In the genomic region with DNA sequence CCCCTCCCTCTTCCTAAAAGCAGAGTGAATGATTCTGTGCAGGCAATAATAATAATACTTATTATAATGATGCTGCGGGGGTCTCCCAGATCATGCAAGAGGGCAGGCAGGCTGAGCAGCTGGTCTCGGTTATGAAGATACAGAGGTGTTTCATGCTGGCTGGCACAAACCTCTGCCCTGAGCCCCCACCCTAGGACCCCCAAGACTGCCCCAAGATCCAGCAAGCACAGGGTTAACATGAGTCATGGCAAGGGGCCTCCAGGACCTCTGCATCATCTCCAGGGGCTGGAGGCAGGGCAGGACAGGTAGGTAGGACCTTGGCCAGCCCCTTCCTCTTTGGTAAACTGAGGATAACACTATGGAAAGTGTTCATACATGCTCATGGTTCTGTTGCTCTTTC, we compare ENCODE assay signal across 17 cellular contexts. TPM values are rescaled to one million over a fixed set of nuclear protein-coding genes. Genes with fewer than 3 reads are reported as not detected.
A peak's percentile ranks its signal among the peaks of the same experiment; 100 is the strongest.
DNase-seq lines count a peak whose midpoint lies in the region; ATAC-seq, FAIRE-seq and TF ChIP-seq lines count a peak whose summit lies in the region.
"Had no signal": no experiment of that assay in that cellular context is flagged by ENCODE, and none has a peak within 500 bp of the region (broad histone marks: within the 10 kb centered on the region; RNA-seq: fewer than 3 reads in every experiment).

No MANE protein-coding gene starts in this region.

- H3K4me1 ChIP-seq in right lobe of liver (peaks cover 0 to 69% (median 22%) of the 10 kb centered on the region in 4 donors), subcutaneous abdominal adipose tissue (ENCODE audit: control insufficient read depth in 5 of 5, insufficient read depth in 5 of 5, low read length in 5 of 5) (peaks cover 26 to 91% (median 79%) of the 10 kb centered on the region in 5 donors)

- WGBS in right lobe of liver (ENCODE audit: insufficient coverage, low coverage, low lambda C conversion rate, missing lambda C conversion rate), result 75% methylated on average over 1 of the region's 2 CpGs

- peak overlapping the region; percentile 79 for H3K27ac Mint-ChIP-seq in HFFc6
- H3K27ac Mint-ChIP-seq: activated T-helper 2 cell treated with anti-CD3 and anti-CD28 coated beads, Interferon-gamma antibody, Interleukin-2, Interleukin-4, amounts not matched to agents 10 μg/mL and 5 μg/mL and 100 μg/mL, durations not matched to agents 14 hours and 24 hours and 36 hours; CD4-positive, CD25-positive, alpha-beta regulatory T cell had no signal

- peak overlapping the region; percentile 10 to 87 (median 68) for H3K4me3 ChIP-seq in right lobe of liver
- H3K4me3 ChIP-seq in subcutaneous abdominal adipose tissue (ENCODE audit: low read depth in 1 of 5, low read length in 5 of 5), result peak overlapping the region; percentile 73 to 93 (median 89)

- FAIRE-seq in H54 (lab: Jason Lieb, UNC), result no peak

- no peak for DNase-seq in HFFc6
- no peak for DNase-seq in right lobe of liver
- DNase-seq in COR-L47 (lab: John Stamatoyannopoulos, UW), result no peak
- no peak for DNase-seq in central memory CD4-positive, alpha-beta T cell
- DNase-seq in H54 (ENCODE audit: insufficient read length, low spot score), result no peak
- DNase-seq: activated CD4-positive, alpha-beta T cell treated with anti-CD3 and anti-CD28 coated beads, Interleukin-2, amount 50 U/mL, for 4 hours; CD4-positive, CD25-positive, alpha-beta regulatory T cell; NCI-H1105 treated with DMSO at 0.1 percent for 48 hours; NCI-H510A; stimulated activated CD4-positive, alpha-beta T cell treated with anti-CD3 and anti-CD28 coated beads, Interleukin-1b, Interleukin-23, amount 100 ng/mL, for 48 hours had no signal

- peaks cover 69% of the 10 kb centered on the region for H3K4me1 Mint-ChIP-seq in HFFc6 (ENCODE audit: low read depth)
- H3K4me1 Mint-ChIP-seq: central memory CD8-positive, alpha-beta T cell had no signal

- intact Hi-C loops in right lobe of liver (cut with DNase I), result loop anchor here (10.0 kb wide), 2 partner anchors 55 to 115 kb away; no protein-coding TSS in a partner anchor

- H3K27ac ChIP-seq in cingulate gyrus (ENCODE audit: low read depth, low read length), result peak overlapping the region; percentile 10
- H3K27ac ChIP-seq in right lobe of liver, result peak overlapping the region; percentile 71 to 92 (median 87)
- peak overlapping the region; percentile 91 for H3K27ac ChIP-seq in subcutaneous abdominal adipose tissue (ENCODE audit: low read depth, low read length)

- no peaks in the 10 kb centered on the region for H3K9me3 Mint-ChIP-seq in HFFc6
- H3K9me3 Mint-ChIP-seq: activated T-helper 2 cell treated with anti-CD3 and anti-CD28 coated beads, Interferon-gamma antibody, Interleukin-2, Interleukin-4, amounts not matched to agents 10 μg/mL and 5 μg/mL and 100 μg/mL, durations not matched to agents 14 hours and 24 hours and 36 hours; central memory CD8-positive, alpha-beta T cell had no signal

- H3K27me3 ChIP-seq in right lobe of liver (no peaks in the 10 kb centered on the region), subcutaneous abdominal adipose tissue (ENCODE audit: control insufficient read depth in 5 of 5, insufficient read depth in 4 of 5, low read length in 5 of 5) (no peaks in the 10 kb centered on the region)

- peak overlapping the region; percentile 95 for H3K4me3 Mint-ChIP-seq in HFFc6
- H3K4me3 Mint-ChIP-seq: CD4-positive, CD25-positive, alpha-beta regulatory T cell; central memory CD8-positive, alpha-beta T cell had no signal

- no peaks in the 10 kb centered on the region; the same call in none of the 2 replicates for H3K27me3 Mint-ChIP-seq in HFFc6 (ENCODE audit: insufficient read depth)

- TF ChIP-seq CTCF in HFFc6 (IDR thresholded peaks at IDR 0.05) (no peak), right lobe of liver (IDR thresholded peaks at IDR 0.05) (no peak)

- no peaks in the 10 kb centered on the region for H3K9me3 ChIP-seq in right lobe of liver
- H3K9me3 ChIP-seq in subcutaneous abdominal adipose tissue (ENCODE audit: control insufficient read depth in 5 of 5, low read length in 5 of 5), result no peaks in the 10 kb centered on the region

- H3K36me3 ChIP-seq in right lobe of liver, result no peaks in the 10 kb centered on the region
- H3K36me3 ChIP-seq in subcutaneous abdominal adipose tissue (ENCODE audit: control insufficient read depth in 5 of 5, insufficient read depth in 5 of 5, low read length in 5 of 5), result peaks cover 8 to 52% (median 33%) of the 10 kb centered on the region in 5 donors

- peak overlapping the region in 3 of 5 donors; percentile 53 to 86 (median 54) for H3K9ac ChIP-seq in subcutaneous abdominal adipose tissue (ENCODE audit: low read length in 5 of 5)

- ATAC-seq in right lobe of liver (no peak), HG03565 (IDR thresholded peaks at IDR 0.05; ENCODE audit: unreplicated experiment) (no peak)
- ATAC-seq: left colon had no signal

- no peak for TF ChIP-seq POLR2A in right lobe of liver (IDR thresholded peaks at IDR 0.05)
- no peak for TF ChIP-seq POLR2A in H54 (IDR thresholded peaks at IDR 0.05; ENCODE audit: low read depth, low read length)

- H3K36me3 Mint-ChIP-seq in HFFc6 (ENCODE audit: low read depth), result peaks cover 64% of the 10 kb centered on the region
- H3K36me3 Mint-ChIP-seq: CD4-positive, CD25-positive, alpha-beta regulatory T cell had no signal

RNA-seq across cellular contexts. Expression of a gene that starts 2.7 kb away (rescaled TPM):
- 100 to 1,000 TPM; 128 to 144 (median 129) TPM for total RNA-seq in HFFc6 (2021; fragmentation: NEBNext Ultra II Directional; extraction: Animal tissue kit (Norgen Biotek cat#: 25700))
- 100 to 1,000 TPM in 5 of 6 experiments, 10 to 100 TPM in 1; 97.0 to 168 (median 115) TPM for total RNA-seq in right lobe of liver
- total RNA-seq: G401 had no signal

Comparison
In these comparisons a context has a peak if more than half of its experiments do, and no peak if none do; other contexts are left out.
1. H3K27ac ChIP-seq: peak in every context shown above with its lines; median percentile 91 in subcutaneous abdominal adipose tissue; 87 in right lobe of liver; 10 in cingulate gyrus.